8 cellular contexts compared by ENCODE assay signal in the genomic region with DNA sequence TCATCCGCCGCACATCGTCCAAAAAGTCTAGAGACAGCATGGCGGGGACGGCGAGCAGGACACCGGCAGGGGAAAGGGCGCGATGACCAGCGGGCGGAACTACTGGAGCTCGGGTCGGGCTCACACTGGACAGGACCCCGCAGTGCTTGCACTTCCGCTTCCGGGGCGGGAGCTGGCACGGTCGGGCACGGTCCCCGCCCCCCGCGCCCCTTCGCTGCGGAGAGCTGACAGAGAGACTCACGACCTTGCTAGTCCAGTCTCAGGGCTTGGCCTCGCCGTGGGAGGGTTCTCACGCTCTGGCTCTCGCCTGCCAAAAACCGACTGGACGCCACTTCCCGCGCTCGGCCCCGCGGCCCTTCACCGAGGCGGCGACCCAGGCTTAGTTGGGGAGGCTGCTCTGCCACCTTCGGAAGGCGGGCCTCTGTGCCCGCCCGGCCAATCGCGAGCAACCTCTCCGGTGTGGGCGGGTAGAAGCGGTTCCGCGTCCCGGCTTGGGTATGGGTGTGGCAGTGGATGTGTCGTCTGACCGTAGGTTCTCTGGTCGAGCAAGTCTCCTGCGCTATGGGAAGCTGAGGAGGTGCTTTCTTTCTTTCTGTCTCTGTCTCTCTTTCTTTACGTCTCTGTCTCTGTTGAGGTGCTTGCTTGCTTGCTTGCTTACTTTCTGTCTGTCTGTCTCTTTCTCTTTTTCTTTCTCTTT. TPM values are rescaled to one million over a fixed set of nuclear protein-coding genes. Genes with fewer than 3 reads are reported as not detected.
DNase-seq lines count a peak whose midpoint lies in the region; ATAC-seq and TF ChIP-seq lines count a peak whose summit lies in the region.

A gene (minus strand): TSS at position 104 of the 697 bp plus-strand sequence. CDS start 64 bp downstream, at position 40.

- H3K36me3 ChIP-seq in IMR-90 (ENCODE audit: control insufficient read depth, insufficient read depth, low read length) = peaks cover under 1% of the 10 kb centered on the region; the same call in 1 of the 2 replicates
- no peaks in the 10 kb centered on the region for H3K36me3 ChIP-seq in mucosa of descending colon (ENCODE audit: low read depth)

- peak within 1 kb of the TSS; percentile 98 for H3K23ac ChIP-seq in IMR-90 (ENCODE audit: low read depth, low read length)

- H3K4me1 ChIP-seq in IMR-90 (ENCODE audit: control insufficient read depth, insufficient read depth, low read length) = peaks cover 2% of the 10 kb centered on the region; the same call in 1 of the 2 replicates
- peaks cover 22% of the 10 kb centered on the region for H3K4me1 ChIP-seq in mucosa of descending colon (ENCODE audit: low read depth)

- peak within 1 kb of the TSS; percentile 100 for H3K4me2 ChIP-seq in IMR-90 (ENCODE audit: low read depth, low read length)

- H4K91ac ChIP-seq in IMR-90 (ENCODE audit: insufficient read depth, low read depth, low read length) = peak within 1 kb of the TSS; percentile 94

- H2BK5ac ChIP-seq in IMR-90 (ENCODE audit: low read depth, low read length, poor library complexity, severe bottlenecking) = peak within 1 kb of the TSS; percentile 97

- no TSS peak for BruUV-seq in IMR-90 (replicated peaks; lab: Mats Ljungman, UMichigan)

- H3K9ac ChIP-seq in IMR-90 (ENCODE audit: low read depth, low read length) = peak within 1 kb of the TSS; percentile 95

- H4K20me1 ChIP-seq in IMR-90 (ENCODE audit: insufficient read depth, low read length) = peaks cover 20% of the 10 kb centered on the region; the same call in 1 of the 2 replicates

- TF ChIP-seq CTCF in IMR-90 (conservative IDR thresholded peaks at IDR 0.05; ENCODE audit: low read depth, low read length) = no peak
- TF ChIP-seq CTCF in mucosa of descending colon (IDR thresholded peaks at IDR 0.05) = no peak

- H3K9me1 ChIP-seq in IMR-90 (ENCODE audit: insufficient read depth, low read length) = no peaks in the 10 kb centered on the region; the same call in 1 of the 2 replicates

- H3K4ac ChIP-seq in IMR-90 (ENCODE audit: low read depth, low read length) = peak within 1 kb of the TSS; percentile 94

- H2AK5ac ChIP-seq in IMR-90 (ENCODE audit: low read depth, low read length) = peak within 1 kb of the TSS; percentile 79; the same call in 1 of the 2 replicates

- peak within 1 kb of the TSS; percentile 92 for H3K56ac ChIP-seq in IMR-90 (ENCODE audit: extremely low read depth, insufficient read depth, low read length)

- DNase-seq in DMS 273 (lab: John Stamatoyannopoulos, UW; ENCODE audit: unreplicated experiment) = peak; percentile 93
- peak; percentile 92 for DNase-seq in IMR-90
- peak; percentile 97 for DNase-seq in OCI-M1 (lab: John Stamatoyannopoulos, UW)
- peak; percentile 85 for DNase-seq in activated T-cell treated with anti-CD3 and anti-CD28 coated beads for 4 hours
- peak; percentile 78 for DNase-seq in epithelial cell of prostate (ENCODE audit: low read depth, low spot score)
- peak; percentile 96 to 98 (median 97) for DNase-seq in mucosa of descending colon
- DNase-seq in stimulated activated CD8-positive, alpha-beta memory T cell treated with anti-CD3 and anti-CD28 coated beads, Interleukin-4, amount 100 ng/mL, for 24 hours (ENCODE audit: low read depth) = peak; percentile 88

- H3K4me3 ChIP-seq in IMR-90 (ENCODE audit: insufficient read depth, low read depth, low read length) (peak within 1 kb of the TSS; percentile 88), mucosa of descending colon (peak within 1 kb of the TSS; percentile 76)

- TF ChIP-seq POLR2A in IMR-90 (IDR thresholded peaks at IDR 0.05; ENCODE audit: low read depth, low read length) = peak; percentile 74

- peak within 1 kb of the TSS; percentile 30 for H2BK20ac ChIP-seq in IMR-90 (ENCODE audit: low read depth, low read length)

- peak within 1 kb of the TSS; percentile 33 to 98 for H4K8ac ChIP-seq in IMR-90 (ENCODE audit: low read depth in 2 of 2, low read length in 2 of 2)

- H3K18ac ChIP-seq in IMR-90 (ENCODE audit: low read depth, low read length) = peak within 1 kb of the TSS; percentile 89

- peak within 1 kb of the TSS; percentile 98 for H4K5ac ChIP-seq in IMR-90 (ENCODE audit: low read depth, low read length)

- H3K27ac ChIP-seq in IMR-90 (ENCODE audit: insufficient read depth, low read length) (peak within 1 kb of the TSS; percentile 98), epithelial cell of prostate (peak within 1 kb of the TSS; percentile 94)

- ATAC-seq in GM21528 (IDR thresholded peaks at IDR 0.05; ENCODE audit: low FRiP score, unreplicated experiment) = peak; percentile 96
- peak; percentile 99 for ATAC-seq in IMR-90 (ENCODE audit: low read depth)
- peak; percentile 98 for ATAC-seq in mucosa of descending colon

- peak within 1 kb of the TSS; percentile 94 for H2AK9ac ChIP-seq in IMR-90 (replicated peaks; ENCODE audit: low read depth, low read length, poor library complexity)

- H3K9me3 ChIP-seq in IMR-90 (ENCODE audit: control insufficient read depth, insufficient read depth, low read length) = no peaks in the 10 kb centered on the region
- no peaks in the 10 kb centered on the region for H3K9me3 ChIP-seq in mucosa of descending colon

- H3K79me1 ChIP-seq in IMR-90 (ENCODE audit: low read depth in 1 of 2, low read length in 2 of 2) = peaks cover 7 to 24% of the 10 kb centered on the region in 2 experiments

- H3K14ac ChIP-seq in IMR-90 (replicated peaks; ENCODE audit: low read depth, low read length) = peak within 1 kb of the TSS; percentile 95

- no peak within 1 kb of the TSS; the same call in 2 of the 3 replicates for H2BK15ac ChIP-seq in IMR-90 (ENCODE audit: low read depth, low read length)

- dilution Hi-C loops in IMR-90 (cut with HindIII; ENCODE audit: low sequenced_read_pairs, unreplicated experiment) = no loop called here

- CTCF ChIA-PET in IMR-90 (lab: Yijun Ruan, JAX) = interaction anchor here (0.6 to 0.7 kb wide), 2 partner anchors 31 to 119 kb away, joined by 3 read pairs; no protein-coding TSS in a partner anchor

- intact Hi-C loops in IMR-90 (cut with micrococcal nuclease) (loop anchor here (1.0 to 5.0 kb wide), 3 partner anchors 31 to 212 kb away; no protein-coding TSS in a partner anchor), mucosa of descending colon (cut with DNase I, micrococcal nuclease) (no loop called here)

- POLR2A ChIA-PET in IMR-90 (lab: Charles Lee; ENCODE audit: unreplicated experiment) = interaction anchor here (0.7 to 1.1 kb wide), 2 partner anchors 9 to 73 kb away, joined by 4 to 5 read pairs; no protein-coding TSS in a partner anchor

- H2AFZ ChIP-seq in IMR-90 (replicated peaks; ENCODE audit: low read length, poor library complexity) = peak within 1 kb of the TSS; percentile 99

- H2BK120ac ChIP-seq in IMR-90 (ENCODE audit: low read depth, low read length) = peak within 1 kb of the TSS; percentile 81

- peak; percentile 31 for TF ChIP-seq RAD21 in IMR-90 (IDR thresholded peaks at IDR 0.05; ENCODE audit: low read length)

- 0% methylated on average over 25 of the region's 57 CpGs; no CpG with 5 or more reads in 1 of the 2 experiments for WGBS in IMR-90 (ENCODE audit: extremely low coverage in 2 of 2, insufficient read length in 1 of 2), 2 experiments

- H3K27me3 ChIP-seq in IMR-90 (ENCODE audit: control insufficient read depth, insufficient read depth, low read length) = no peaks in the 10 kb centered on the region

- in situ Hi-C loops in IMR-90 (cut with MboI; ENCODE audit: low sequenced_read_pairs) = no loop called here

TF ChIP-seq in IMR-90, 13 proteins besides CTCF, POLR2A, EP300 and RAD21:
- TF ChIP-seq SMC3 (IDR thresholded peaks at IDR 0.05; ENCODE audit: low read depth, low read length) (peak; percentile 2; the same call in 1 of the 2 replicates), MAFK (IDR thresholded peaks at IDR 0.05; ENCODE audit: low read depth, low read length) (no peak), FOS (IDR thresholded peaks at IDR 0.05; ENCODE audit: low read depth, low read length) (no peak), BHLHE40 (IDR thresholded peaks at IDR 0.05; ENCODE audit: low read depth, low read length) (peak; percentile 84), RFX5 (IDR thresholded peaks at IDR 0.05; ENCODE audit: low read depth, low read length) (no peak; the same call in 1 of the 2 replicates), RCOR1 (IDR thresholded peaks at IDR 0.05; ENCODE audit: insufficient replicate concordance, low read length) (no peak), CHD1 (IDR thresholded peaks at IDR 0.05; ENCODE audit: low read depth, low read length) (no peak), CEBPB (IDR thresholded peaks at IDR 0.05; ENCODE audit: low read depth, low read length) (no peak), MAZ (IDR thresholded peaks at IDR 0.05; ENCODE audit: borderline replicate concordance, low read depth, low read length) (peak; percentile 75; the same call in 1 of the 2 replicates), NFE2L2 (IDR thresholded peaks at IDR 0.05; ENCODE audit: low read depth, low read length) (0 out of 2 replicates have a peak, but pooled peaks have one; percentile 2), MXI1 (IDR thresholded peaks at IDR 0.05; ENCODE audit: borderline replicate concordance, low read depth, low read length) (peak; percentile 86)
- TF ChIP-seq, protein P1, sequence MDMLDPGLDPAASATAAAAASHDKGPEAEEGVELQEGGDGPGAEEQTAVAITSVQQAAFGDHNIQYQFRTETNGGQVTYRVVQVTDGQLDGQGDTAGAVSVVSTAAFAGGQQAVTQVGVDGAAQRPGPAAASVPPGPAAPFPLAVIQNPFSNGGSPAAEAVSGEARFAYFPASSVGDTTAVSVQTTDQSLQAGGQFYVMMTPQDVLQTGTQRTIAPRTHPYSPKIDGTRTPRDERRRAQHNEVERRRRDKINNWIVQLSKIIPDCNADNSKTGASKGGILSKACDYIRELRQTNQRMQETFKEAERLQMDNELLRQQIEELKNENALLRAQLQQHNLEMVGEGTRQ (IDR thresholded peaks at IDR 0.05; ENCODE audit: low read depth, low read length) = no peak
- TF ChIP-seq, protein P2, sequence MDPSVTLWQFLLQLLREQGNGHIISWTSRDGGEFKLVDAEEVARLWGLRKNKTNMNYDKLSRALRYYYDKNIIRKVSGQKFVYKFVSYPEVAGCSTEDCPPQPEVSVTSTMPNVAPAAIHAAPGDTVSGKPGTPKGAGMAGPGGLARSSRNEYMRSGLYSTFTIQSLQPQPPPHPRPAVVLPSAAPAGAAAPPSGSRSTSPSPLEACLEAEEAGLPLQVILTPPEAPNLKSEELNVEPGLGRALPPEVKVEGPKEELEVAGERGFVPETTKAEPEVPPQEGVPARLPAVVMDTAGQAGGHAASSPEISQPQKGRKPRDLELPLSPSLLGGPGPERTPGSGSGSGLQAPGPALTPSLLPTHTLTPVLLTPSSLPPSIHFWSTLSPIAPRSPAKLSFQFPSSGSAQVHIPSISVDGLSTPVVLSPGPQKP (IDR thresholded peaks at IDR 0.05; ENCODE audit: borderline replicate concordance, low read depth, low read length) = peak; percentile 62; the same call in 1 of the 2 replicates
TF ChIP-seq in IMR-90: peak in this region for 6.

RNA-seq across cellular contexts. Expression of the gene that starts here (rescaled TPM):
- 62.4 and 233 TPM in 2 replicates for total RNA-seq in IMR-90 (2012; rRNA removed)
- polyA plus RNA-seq in IMR-90 (2012; rRNA removed) = 91.8 and 108 TPM in 2 replicates
- 25.8 and 29.3 TPM in 2 replicates for polyA plus RNA-seq in IMR-90 (2012; cell fraction: cytosol; rRNA removed)
- polyA plus RNA-seq in IMR-90 (2012; cell fraction: nucleus; rRNA removed; ENCODE audit: low replicate concordance) = 9.2 and 24.9 TPM in 2 replicates
- total RNA-seq in mucosa of descending colon = 100 to 1,000 TPM; 112 to 143 (median 119) TPM

Comparison
In these comparisons a context has a peak if more than half of its experiments do, and no peak if none do; other contexts are left out.
1. Peak in every context shown above with its lines: DNase-seq, ATAC-seq, H3K4me3 ChIP-seq and H3K27ac ChIP-seq.